8 cellular contexts compared by ENCODE assay signal in the genomic region with DNA sequence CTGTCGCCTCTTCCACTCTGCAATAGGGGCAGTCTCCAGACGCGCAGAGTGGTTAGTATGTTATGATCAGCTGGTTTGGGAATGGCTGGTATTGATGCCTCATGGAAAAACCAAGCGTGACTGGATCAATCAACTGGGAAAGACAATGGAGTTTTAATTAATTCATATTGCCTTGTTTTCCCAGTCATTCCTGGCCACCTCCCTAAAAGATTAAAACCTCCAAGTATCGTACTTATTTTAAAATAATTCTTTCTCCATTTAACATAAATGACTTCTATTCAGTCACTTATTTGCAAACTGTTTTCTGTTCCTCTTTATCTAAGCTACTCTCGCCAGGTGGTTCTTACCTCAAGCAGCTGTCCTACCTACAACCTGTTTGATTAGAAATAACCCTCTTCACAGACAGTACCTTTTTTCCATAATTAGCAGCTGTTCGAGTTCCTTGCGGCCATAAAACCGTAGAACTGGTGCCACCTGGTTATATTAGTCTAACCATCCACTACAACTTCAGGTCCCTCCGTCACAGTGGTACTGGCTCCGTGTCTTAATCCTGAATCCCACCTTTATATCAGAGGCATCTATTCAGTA. TPM values are rescaled to one million over a fixed set of nuclear protein-coding genes. Genes with fewer than 3 reads are reported as not detected.
DNase-seq lines count a peak whose midpoint lies in the region; ATAC-seq, FAIRE-seq and TF ChIP-seq lines count a peak whose summit lies in the region.

No MANE protein-coding gene starts in this region.

- TF ChIP-seq CTCF in DND-41 (IDR thresholded peaks at IDR 0.05; ENCODE audit: borderline replicate concordance, extremely low read depth, low read length, poor library complexity, severe bottlenecking) (no peak), kidney (IDR thresholded peaks at IDR 0.05; ENCODE audit: borderline replicate concordance, extremely low read depth, insufficient read depth) (no peak), transverse colon (IDR thresholded peaks at IDR 0.05) (no peak)
- TF ChIP-seq CTCF in activated CD8-positive, alpha-beta T cell treated with anti-CD3 and anti-CD28 coated beads for 36 hours (IDR thresholded peaks at IDR 0.05), result no peak

- CTCF ChIA-PET in activated CD8-positive, alpha-beta T cell treated with anti-CD3 and anti-CD28 coated beads for 36 hours (lab: Charles Lee), result interaction anchor here (0.9 to 2.0 kb wide), 2 partner anchors 114 to 117 kb away, joined by 3 to 6 read pairs; no protein-coding TSS in a partner anchor

- H2AFZ ChIP-seq in DND-41 (ENCODE audit: low read depth, low read length), result peak overlapping the region; percentile 86

- H3K9me3 Mint-ChIP-seq in activated CD8-positive, alpha-beta T cell treated with anti-CD3 and anti-CD28 coated beads for 36 hours, result no peaks in the 10 kb centered on the region

- no peak for ATAC-seq in DND-41 (ENCODE audit: insufficient read depth, low read depth)
- ATAC-seq in GM19397 (IDR thresholded peaks at IDR 0.05; ENCODE audit: unreplicated experiment), result peak; percentile 65
- ATAC-seq in HG03439 (IDR thresholded peaks at IDR 0.05; ENCODE audit: unreplicated experiment), result peak; percentile 56
- ATAC-seq in activated CD8-positive, alpha-beta T cell treated with anti-CD3 and anti-CD28 coated beads for 36 hours, result no peak
- ATAC-seq in HG03108 (IDR thresholded peaks at IDR 0.05; ENCODE audit: unreplicated experiment), result no peak

- H4K20me1 ChIP-seq in DND-41 (ENCODE audit: insufficient read depth, low read length), result no peaks in the 10 kb centered on the region

- peak overlapping the region; percentile 65 for H3K4me2 ChIP-seq in DND-41 (ENCODE audit: insufficient read depth, low read length)

- H3K27me3 ChIP-seq in DND-41 (ENCODE audit: insufficient read depth, low read length, poor library complexity) (no peaks in the 10 kb centered on the region), transverse colon (no peaks in the 10 kb centered on the region)

- peaks cover 18% of the 10 kb centered on the region for H3K79me2 ChIP-seq in DND-41 (ENCODE audit: insufficient read depth, low read length)

- WGBS in transverse colon (ENCODE audit: low coverage in 1 of 2), 2 donors, result 4 to 16% methylated on average over 8 to 11 of the region's 11 CpGs

- H3K27ac ChIP-seq in DND-41 (ENCODE audit: low read length) (peak overlapping the region; percentile 92), kidney (ENCODE audit: low read depth in 2 of 2, low read length in 2 of 2) (peak overlapping the region in 1 of 2 donors; percentile 23), transverse colon (peak overlapping the region; percentile 74 to 84 (median 82))

- H3K4me3 Mint-ChIP-seq in activated CD8-positive, alpha-beta T cell treated with anti-CD3 and anti-CD28 coated beads for 36 hours, result peak overlapping the region; percentile 84

- H3K27me3 Mint-ChIP-seq in activated CD8-positive, alpha-beta T cell treated with anti-CD3 and anti-CD28 coated beads for 36 hours, result peaks cover 40% of the 10 kb centered on the region

- no peak for TF ChIP-seq POLR2A in transverse colon (IDR thresholded peaks at IDR 0.05)

- H3K4me1 ChIP-seq in DND-41 (ENCODE audit: insufficient read depth, low read length) (peaks cover 55% of the 10 kb centered on the region), kidney (ENCODE audit: control insufficient read depth in 1 of 2, insufficient read depth in 1 of 2, low read depth in 1 of 2, low read length in 2 of 2) (peaks cover 0 to 7% of the 10 kb centered on the region in 2 donors), transverse colon (peaks cover 4 to 9% (median 7%) of the 10 kb centered on the region in 4 donors)

- no peak for TF ChIP-seq EP300 in transverse colon (IDR thresholded peaks at IDR 0.05; ENCODE audit: low read depth)

- FAIRE-seq in kidney (lab: Jason Lieb, UNC), result no peak

- POLR2A ChIA-PET in activated CD8-positive, alpha-beta T cell treated with anti-CD3 and anti-CD28 coated beads for 36 hours (lab: Charles Lee), result interaction anchor here (0.6 kb wide), 1 partner anchor 10 kb away, joined by 5 read pairs; no protein-coding TSS in a partner anchor

- H3K36me3 Mint-ChIP-seq in activated CD8-positive, alpha-beta T cell treated with anti-CD3 and anti-CD28 coated beads for 36 hours (ENCODE audit: low read depth), result peaks cover 2% of the 10 kb centered on the region

- no peaks in the 10 kb centered on the region for H3K9me3 ChIP-seq in DND-41 (ENCODE audit: insufficient read depth, low read length, severe bottlenecking)
- no peaks in the 10 kb centered on the region for H3K9me3 ChIP-seq in kidney (ENCODE audit: control insufficient read depth in 1 of 2, low read length in 2 of 2)
- no peaks in the 10 kb centered on the region for H3K9me3 ChIP-seq in transverse colon

- H3K27ac Mint-ChIP-seq in activated CD8-positive, alpha-beta T cell treated with anti-CD3 and anti-CD28 coated beads for 36 hours, result no peak overlapping the region

- in situ Hi-C loops in transverse colon (cut with MboI; ENCODE audit: low pct_ligation_motif_present in 1 of 4, low pct_unique_long_range_greater_than_20kb in 1 of 4, low sequenced_read_pairs in 3 of 4), result no loop called here

- intact Hi-C loops in activated CD8-positive, alpha-beta T cell treated with anti-CD3 and anti-CD28 coated beads for 36 hours (cut with micrococcal nuclease), result no loop called here
- intact Hi-C loops in kidney (cut with DNase I), result no loop called here
- intact Hi-C loops in transverse colon (cut with DNase I; ENCODE audit: low total_unique reads), result no loop called here

- peak overlapping the region; percentile 28 to 83 for H3K4me3 ChIP-seq in DND-41 (ENCODE audit: low read depth in 1 of 2, low read length in 2 of 2)
- peak overlapping the region; percentile 89 for H3K4me3 ChIP-seq in kidney (ENCODE audit: low read length in 2 of 2)
- H3K4me3 ChIP-seq in transverse colon, result peak overlapping the region; percentile 51 to 70 (median 67)

- peak; percentile 10 for DNase-seq in DND-41
- no peak for DNase-seq in activated CD8-positive, alpha-beta T cell treated with anti-CD3 and anti-CD28 coated beads for 36 hours
- DNase-seq in kidney, result no peak
- DNase-seq in transverse colon, result peak; percentile 33
- no peak for DNase-seq in central memory CD4-positive, alpha-beta T cell

- peak overlapping the region; percentile 69 for H3K9ac ChIP-seq in DND-41 (ENCODE audit: low read depth, low read length)
- H3K9ac ChIP-seq in kidney (ENCODE audit: low read length in 2 of 2), result peak overlapping the region; percentile 53 to 74

- H3K36me3 ChIP-seq in DND-41 (ENCODE audit: insufficient read depth, low read length), result no peaks in the 10 kb centered on the region
- H3K36me3 ChIP-seq in kidney (ENCODE audit: control insufficient read depth in 1 of 2, insufficient read depth in 2 of 2, low read length in 2 of 2), result no peaks in the 10 kb centered on the region
- H3K36me3 ChIP-seq in transverse colon, result no peaks in the 10 kb centered on the region

- H3K4me1 Mint-ChIP-seq in activated CD8-positive, alpha-beta T cell treated with anti-CD3 and anti-CD28 coated beads for 36 hours (ENCODE audit: low read depth), result peaks cover 20% of the 10 kb centered on the region

RNA-seq across cellular contexts. Expression of a gene that starts 0.9 kb away (rescaled TPM):
- 1 to 10 TPM; 2.2 to 2.5 TPM for total RNA-seq in activated CD8-positive, alpha-beta T cell treated with anti-CD3 and anti-CD28 coated beads for 36 hours
- total RNA-seq in kidney, result 6.4 TPM
- polyA plus RNA-seq in kidney (ENCODE audit: insufficient read depth, low read depth, low replicate concordance), result 0.56 TPM
- total RNA-seq in transverse colon, result 10 to 100 TPM in 1 of 4 donors, 1 to 10 TPM in 3; 1.1 to 10.6 (median 3.1) TPM

RNA-seq across cellular contexts. Expression of a gene that starts 6.3 kb away (rescaled TPM):
- not detected for total RNA-seq in activated CD8-positive, alpha-beta T cell treated with anti-CD3 and anti-CD28 coated beads for 36 hours
- total RNA-seq in kidney, result not detected
- not detected for polyA plus RNA-seq in kidney (ENCODE audit: insufficient read depth, low read depth, low replicate concordance)
- not detected for total RNA-seq in transverse colon

RNA-seq across cellular contexts. Expression of a gene that starts 34.8 kb away (rescaled TPM):
- not detected for total RNA-seq in activated CD8-positive, alpha-beta T cell treated with anti-CD3 and anti-CD28 coated beads for 36 hours
- total RNA-seq in kidney, result 0.60 TPM
- polyA plus RNA-seq in kidney (ENCODE audit: insufficient read depth, low read depth, low replicate concordance), result not detected
- total RNA-seq in transverse colon, result 1 to 10 TPM in 1 of 4 donors, under 1 TPM in 1, not detected in 2; 0.64 to 1.4 TPM

RNA-seq across cellular contexts. Expression of a gene that starts 50.7 kb away (rescaled TPM):
- total RNA-seq in activated CD8-positive, alpha-beta T cell treated with anti-CD3 and anti-CD28 coated beads for 36 hours, result not detected
- total RNA-seq in kidney (not detected), transverse colon (not detected)
- not detected for polyA plus RNA-seq in kidney (ENCODE audit: insufficient read depth, low read depth, low replicate concordance)

Comparison
In these comparisons a context has a peak if more than half of its experiments do, and no peak if none do; other contexts are left out.
1. ATAC-seq: peak in GM19397 (single experiment) and HG03439 (single experiment); none in DND-41 (single experiment), activated CD8-positive, alpha-beta T cell treated with anti-CD3 and anti-CD28 coated beads for 36 hours (single experiment) and HG03108 (single experiment).
2. DNase-seq: peak in DND-41 (single experiment) and transverse colon (single experiment); none in activated CD8-positive, alpha-beta T cell treated with anti-CD3 and anti-CD28 coated beads for 36 hours (single experiment), kidney (single experiment) and central memory CD4-positive, alpha-beta T cell (single experiment).
3. Peak in every context shown above with its lines, with median percentiles within 50 percentile points of each other: H3K4me3 ChIP-seq.